Comparison of ENCODE assay signal across 23 cellular contexts in genomic region chr11:11528986-11529385, GRCh38.
"Had no signal": no experiment of that assay in that cellular context is flagged by ENCODE, and none has a peak within 500 bp of the region (broad histone marks: within the 10 kb centered on the region; RNA-seq: fewer than 3 reads in every experiment).

No MANE protein-coding gene starts in this region.

- H3K4me3 ChIP-seq: colonic mucosa, gastrocnemius medialis, heart right ventricle, left lung, lower lobe of right lung had no signal

- H3K4me3 Mint-ChIP-seq: dendritic cell treated with granulocyte-macrophage colony-stimulating factor and Interleukin-4, amounts not matched to agents 40 ng/mL and 50 ng/mL, for 4 days; effector memory CD8-positive, alpha-beta T cell; endodermal cell; memory B cell; naive thymus-derived CD4-positive, alpha-beta T cell had no signal

- FAIRE-seq: endometrium, islet of Langerhans, keratinocyte had no signal

- H3K4me1 ChIP-seq: colonic mucosa, left lung had no signal

- H3K36me3 Mint-ChIP-seq: memory B cell; naive thymus-derived CD4-positive, alpha-beta T cell had no signal

- H3K27ac ChIP-seq: colonic mucosa, gastrocnemius medialis, heart right ventricle, left lung, lower lobe of right lung had no signal

- DNase-seq: colonic mucosa; cortex of kidney; effector CD8-positive, alpha-beta T cell; effector memory CD8-positive, alpha-beta T cell; endodermal cell; foreskin melanocyte; gastrocnemius medialis; glutamatergic neuron; head of caudate nucleus; heart right ventricle; hippocampal formation; left cardiac atrium; left lung; left ventricle myocardium superior; lower lobe of right lung; mesendoderm; midbrain; naive thymus-derived CD4-positive, alpha-beta T cell had no signal

- H3K27ac Mint-ChIP-seq: dendritic cell treated with granulocyte-macrophage colony-stimulating factor and Interleukin-4, amounts not matched to agents 40 ng/mL and 50 ng/mL, for 4 days; effector memory CD8-positive, alpha-beta T cell; endodermal cell; memory B cell; naive thymus-derived CD4-positive, alpha-beta T cell had no signal

- H3K4me1 Mint-ChIP-seq: endodermal cell, memory B cell had no signal

- H3K9me3 Mint-ChIP-seq: dendritic cell treated with granulocyte-macrophage colony-stimulating factor and Interleukin-4, amounts not matched to agents 40 ng/mL and 50 ng/mL, for 4 days; effector memory CD8-positive, alpha-beta T cell; endodermal cell had no signal

- H3K27me3 ChIP-seq: colonic mucosa, gastrocnemius medialis, heart right ventricle, left lung had no signal

- H3K36me3 ChIP-seq: colonic mucosa, gastrocnemius medialis, heart right ventricle, left lung, lower lobe of right lung had no signal

- H3K9me3 ChIP-seq: colonic mucosa, gastrocnemius medialis, heart right ventricle, left lung, lower lobe of right lung had no signal

- H3K27me3 Mint-ChIP-seq: memory B cell had no signal

- ATAC-seq: effector memory CD8-positive, alpha-beta T cell; gastrocnemius medialis; heart right ventricle; left cardiac atrium; left lung; left ventricle myocardium superior; lower lobe of right lung; naive thymus-derived CD4-positive, alpha-beta T cell had no signal
